ENCODE assay signal across 9 cellular contexts in genomic region chr1:15939181-15940109, GRCh38. TPM values are rescaled to one million over a fixed set of nuclear protein-coding genes. Genes with fewer than 3 reads are reported as not detected.
DNase-seq lines count a peak whose midpoint lies in the region; ATAC-seq, FAIRE-seq and TF ChIP-seq lines count a peak whose summit lies in the region.
"Had no signal": no experiment of that assay in that cellular context is flagged by ENCODE, and none has a peak within 500 bp of the region (broad histone marks: within the 10 kb centered on the region; RNA-seq: fewer than 3 reads in every experiment).

No MANE protein-coding gene starts in this region.

- no peaks in the 10 kb centered on the region for H3K79me2 ChIP-seq in GM12878 (ENCODE audit: control insufficient read depth, insufficient read depth, low read length)

- H3K36me3 Mint-ChIP-seq in activated CD4-positive, alpha-beta T cell treated with anti-CD3 and anti-CD28 coated beads, Interleukin-2, amount 10 ng/mL, durations not matched to agents 7 days and 5 days (ENCODE audit: low read depth) = peaks cover 51% of the 10 kb centered on the region

- FAIRE-seq in GM12878 (lab: Jason Lieb, UNC) = no peak

- H3K9ac ChIP-seq in GM12878 (ENCODE audit: control insufficient read depth, insufficient read depth, low read length) = no peak overlapping the region

- H3K27me3 ChIP-seq in GM12878 (replicated peaks in 1 of 2; ENCODE audit: control insufficient read depth in 2 of 2, insufficient read depth in 2 of 2, low read length in 1 of 2) = no peaks in the 10 kb centered on the region
- no peaks in the 10 kb centered on the region for H3K27me3 ChIP-seq in thoracic aorta (replicated peaks; ENCODE audit: insufficient read depth)

- no peak; the same call in none of the 2 replicates for TF ChIP-seq POLR2A in GM12878 (IDR thresholded peaks at IDR 0.05; ENCODE audit: low read depth, low read length)

- H4K20me1 ChIP-seq in GM12878 (ENCODE audit: control insufficient read depth, insufficient read depth) = no peaks in the 10 kb centered on the region

- no peak overlapping the region for H2AFZ ChIP-seq in GM12878 (ENCODE audit: control insufficient read depth, low read depth, low read length)

- RAD21 ChIA-PET in GM12878 (lab: Charles Lee; ENCODE audit: unreplicated experiment) = no interaction called here

- TF ChIP-seq RAD21 in GM12878 (IDR thresholded peaks at IDR 0.05; ENCODE audit: insufficient read depth, low read depth, low read length) = no peak

- no peak overlapping the region for H3K4me3 Mint-ChIP-seq in activated CD4-positive, alpha-beta T cell treated with anti-CD3 and anti-CD28 coated beads, Interleukin-2, amount 10 ng/mL, durations not matched to agents 7 days and 5 days

- no peaks in the 10 kb centered on the region for H3K27me3 Mint-ChIP-seq in activated CD4-positive, alpha-beta T cell treated with anti-CD3 and anti-CD28 coated beads, Interleukin-2, amount 10 ng/mL, durations not matched to agents 7 days and 5 days

- TF ChIP-seq CTCF in GM12878 (IDR thresholded peaks at IDR 0.05 in 2 of 3, conservative IDR thresholded peaks at IDR 0.05 in 1 of 3; ENCODE audit: control insufficient read depth in 2 of 3, extremely low read depth in 1 of 3, insufficient read depth in 1 of 3, low read depth in 3 of 3, low read length in 3 of 3) (no peak), thoracic aorta (IDR thresholded peaks at IDR 0.05) (no peak)

- H3K4me3 ChIP-seq in GM12878 (no peak overlapping the region), thoracic aorta (no peak overlapping the region)

- TF ChIP-seq EP300 in GM12878 (IDR thresholded peaks at IDR 0.05; ENCODE audit: borderline replicate concordance in 1 of 2, control insufficient read depth in 1 of 2, low read depth in 2 of 2, low read length in 2 of 2) = no peak

- H3K4me1 ChIP-seq in GM12878 (ENCODE audit: control insufficient read depth, insufficient read depth, low read length) (no peaks in the 10 kb centered on the region), thoracic aorta (ENCODE audit: control insufficient read depth in 1 of 2, low read depth in 2 of 2) (peaks cover 5 to 31% of the 10 kb centered on the region in 2 donors)

- POLR2A ChIA-PET in activated CD4-positive, alpha-beta T cell treated with anti-CD3 and anti-CD28 coated beads, Interleukin-2, amount 10 ng/mL, durations not matched to agents 7 days and 5 days (lab: Charles Lee) = no interaction called here
- POLR2A ChIA-PET in GM12878 (lab: Charles Lee) = no interaction called here

- SMC1A ChIA-PET in GM12878 (lab: Charles Lee; ENCODE audit: uncharacterized antibody, unreplicated experiment) = no interaction called here

- peak overlapping the region; percentile 63 for H3K27ac Mint-ChIP-seq in activated CD4-positive, alpha-beta T cell treated with anti-CD3 and anti-CD28 coated beads, Interleukin-2, amount 10 ng/mL, durations not matched to agents 7 days and 5 days

- no peak for DNase-seq in activated CD4-positive, alpha-beta T cell treated with anti-CD3 and anti-CD28 coated beads, Interleukin-2, amount 10 ng/mL, durations not matched to agents 7 days and 5 days
- DNase-seq in activated CD4-positive, alpha-beta T cell treated with anti-CD3 and anti-CD28 coated beads, Interleukin-2, amount 50 U/mL, for 1 hour = no peak
- no peak for DNase-seq in GM12878 (ENCODE audit: low read depth, low spot score)
- peak in 1 of 2 donors; percentile 49 for DNase-seq in left colon
- no peak for DNase-seq in thoracic aorta (ENCODE audit: low spot score)
- no peak for DNase-seq in DMS 273 treated with DMSO at 0.1 percent for 48 hours (lab: John Stamatoyannopoulos, UW)
- no peak for DNase-seq in SKM-1 (lab: John Stamatoyannopoulos, UW; ENCODE audit: unreplicated experiment)
- DNase-seq: AML-193 had no signal

- 92% methylated on average over 17 of the region's 17 CpGs for WGBS in GM12878 (ENCODE audit: insufficient coverage, insufficient replicate concordance, low lambda C conversion rate, missing lambda C conversion rate)

- no peak for ATAC-seq in GM12878
- peak; percentile 81 for ATAC-seq in left colon
- ATAC-seq in thoracic aorta (ENCODE audit: insufficient number of reproducible peaks, low FRiP score, low read depth) = no peak
- no peak for ATAC-seq in HG03378 (IDR thresholded peaks at IDR 0.05; ENCODE audit: unreplicated experiment)

- intact Hi-C loops in GM12878 (cut with micrococcal nuclease; ENCODE audit: unreplicated experiment) = loop anchor here (10.0 kb wide), 1 partner anchor 115 kb away; no protein-coding TSS in a partner anchor
- intact Hi-C loops in left colon (cut with DNase I, micrococcal nuclease) = no loop called here

- in situ Hi-C loops in GM12878 (cut with MboI) = no loop called here

- no peaks in the 10 kb centered on the region for H3K9me3 Mint-ChIP-seq in activated CD4-positive, alpha-beta T cell treated with anti-CD3 and anti-CD28 coated beads, Interleukin-2, amount 10 ng/mL, durations not matched to agents 7 days and 5 days

- H3K4me1 Mint-ChIP-seq in activated CD4-positive, alpha-beta T cell treated with anti-CD3 and anti-CD28 coated beads, Interleukin-2, amount 10 ng/mL, durations not matched to agents 7 days and 5 days = no peaks in the 10 kb centered on the region

- peaks cover 11 to 67% of the 10 kb centered on the region in 2 experiments for H3K36me3 ChIP-seq in GM12878 (ENCODE audit: control insufficient read depth in 2 of 2, insufficient read depth in 2 of 2, low read length in 1 of 2)
- peaks cover 79% of the 10 kb centered on the region for H3K36me3 ChIP-seq in thoracic aorta

- BruUV-seq in GM12878 (replicated peaks; lab: Mats Ljungman, UMichigan) = no TSS peak

- H3K9me3 ChIP-seq in GM12878 (replicated peaks; ENCODE audit: control insufficient read depth, insufficient read depth, low read length) (no peaks in the 10 kb centered on the region), thoracic aorta (no peaks in the 10 kb centered on the region)

- H3K27ac ChIP-seq in GM12878 (ENCODE audit: control insufficient read depth, insufficient read depth) (no peak overlapping the region), thoracic aorta (peak overlapping the region; percentile 46 to 67)

- CTCF ChIA-PET in activated CD4-positive, alpha-beta T cell treated with anti-CD3 and anti-CD28 coated beads, Interleukin-2, amount 10 ng/mL, durations not matched to agents 7 days and 5 days (lab: Charles Lee) = no interaction called here
- CTCF ChIA-PET in GM12878 (lab: Yijun Ruan, JAX) = interaction anchor here (3.3 kb wide), 1 partner anchor 124 kb away, joined by 19 read pairs; no protein-coding TSS in a partner anchor

- H3K4me2 ChIP-seq in GM12878 (ENCODE audit: control insufficient read depth, insufficient read depth) = no peak overlapping the region

TF ChIP-seq in GM12878, 131 proteins besides CTCF, POLR2A, EP300 and RAD21:
- no peak for TF ChIP-seq HDAC6 (IDR thresholded peaks at IDR 0.05; ENCODE audit: unreplicated experiment)
- TF ChIP-seq CREB1 (IDR thresholded peaks at IDR 0.05; ENCODE audit: low read depth) = no peak
- TF ChIP-seq RUNX3 (IDR thresholded peaks at IDR 0.05; ENCODE audit: low read length) = no peak
- peak; percentile 15; the same call in 1 of the 2 replicates for TF ChIP-seq POLR2AphosphoS5 (IDR thresholded peaks at IDR 0.05; ENCODE audit: low read length)
- TF ChIP-seq PML (IDR thresholded peaks at IDR 0.05; ENCODE audit: low read length) = peak; percentile 19; the same call in 1 of the 2 replicates
- no peak for TF ChIP-seq YY1 (IDR thresholded peaks at IDR 0.05; ENCODE audit: low read depth, low read length)
- 0 out of 2 replicates have a peak, but pooled peaks have one; percentile 18 for TF ChIP-seq CBFB (IDR thresholded peaks at IDR 0.05; ENCODE audit: low read depth)

RNA-seq across cellular contexts. Expression of gene ZBTB17, which starts 36.5 kb away (rescaled TPM):
- 10 to 100 TPM; 34.8 to 38.8 TPM for total RNA-seq in activated CD4-positive, alpha-beta T cell treated with anti-CD3 and anti-CD28 coated beads, Interleukin-2, amount 10 ng/mL, durations not matched to agents 7 days and 5 days
- total RNA-seq in GM12878 (2013; cell fraction: nucleolus; rRNA removed) = 91.0 and 100 TPM in 2 replicates
- 45.2 and 49.8 TPM in 2 replicates for total RNA-seq in GM12878 (2014; rRNA removed)
- 19.5 and 22.2 TPM in 2 replicates for total RNA-seq in GM12878 (2014; rRNA removed; fragmentation: Illumina TruSeq; extraction: Trizol)
- total RNA-seq in GM12878 (2021) = 51.0 and 59.4 TPM in 2 replicates
- 20.6 TPM for polyA plus RNA-seq in GM12878 (2011; ENCODE audit: low read depth)
- polyA plus RNA-seq in GM12878 (2011; rRNA removed) = 19.4 and 40.4 TPM in 2 replicates
- polyA plus RNA-seq in GM12878 (2011; cell fraction: cytosol; rRNA removed) = 56.9 and 90.5 TPM in 2 replicates
- 320 and 372 TPM in 2 replicates for polyA plus RNA-seq in GM12878 (2011; cell fraction: nucleus; rRNA removed)
- polyA plus RNA-seq in GM12878 (2012) = 33.1 and 40.1 TPM in 2 replicates
- 3.9 and 11.1 TPM in 2 replicates for polyA plus RNA-seq in GM12878 (2014; fragmentation: Illumina TruSeq; extraction: Trizol)
- polyA plus RNA-seq in GM12878 (2014; fragmentation: Nextera tagmentation; extraction: Ambion mirVana) = 1 to 10 TPM in 1 of 2 experiments, under 1 TPM in 1; 0.87 to 4.3 TPM
- polyA plus RNA-seq in GM12878 (2014; rRNA removed) = 43.7 and 59.6 TPM in 2 replicates
- polyA plus RNA-seq in GM12878 (2016; fragmentation: Nextera tagmentation; extraction: Ambion mirVana) = 10 to 100 TPM; 36.9 to 44.1 TPM
- polyA minus RNA-seq in GM12878 (2011; rRNA and poly(A)+ RNA removed) = 44.9 and 67.3 TPM in 2 replicates
- 24.6 and 29.4 TPM in 2 replicates for polyA minus RNA-seq in GM12878 (2011; cell fraction: cytosol; rRNA and poly(A)+ RNA removed)
- polyA minus RNA-seq in GM12878 (2011; cell fraction: nucleus; rRNA and poly(A)+ RNA removed) = 41.5 and 74.8 TPM in 2 replicates
- 10 to 100 TPM; 29.1 to 30.0 TPM for total RNA-seq in left colon
- total RNA-seq in thoracic aorta = 10 to 100 TPM; 42.9 to 46.5 TPM
